ENCODE assay signal across 8 cellular contexts in genomic region chr14:77498120-77498979, GRCh38. TPM values are rescaled to one million over a fixed set of nuclear protein-coding genes. Genes with fewer than 3 reads are reported as not detected.
DNase-seq lines count a peak whose midpoint lies in the region; ATAC-seq, FAIRE-seq and TF ChIP-seq lines count a peak whose summit lies in the region.

Gene ISM2, minus strand, starts transcription at chr14:77498816. Its CDS starts 23 bp downstream, at chr14:77498793.

- ATAC-seq in HG03565 (IDR thresholded peaks at IDR 0.05; ENCODE audit: unreplicated experiment) (peak; percentile 56), left colon (peak; percentile 66)

- H3K36me3 ChIP-seq in BE2C (no peaks in the 10 kb centered on the region), bronchial epithelial cell (ENCODE audit: control insufficient read depth, insufficient read depth, low read length) (no peaks in the 10 kb centered on the region)

- DNase-seq in BE2C (peak; percentile 53), GM19240 (ENCODE audit: insufficient read length, low spot score) (peak; percentile 37), T-helper 2 cell (peak in 3 of 5 experiments; percentile 10 to 54 (median 16)), bronchial epithelial cell (ENCODE audit: low read depth) (no peak), left colon (peak in 1 of 2 donors; percentile 55), HCEC 1CT (no peak)
- DNase-seq in stimulated activated CD4-positive, alpha-beta T cell treated with anti-CD3 and anti-CD28 coated beads, Interleukin-2, amount 100 ng/mL, for 4 hours (ENCODE audit: low read depth), result peak; percentile 26

- intact Hi-C loops in left colon (cut with DNase I, micrococcal nuclease), result no loop called here

- H3K9me3 ChIP-seq in BE2C, result no peaks in the 10 kb centered on the region

- no peak for FAIRE-seq in bronchial epithelial cell (lab: Jason Lieb, UNC)

- H3K4me3 ChIP-seq in BE2C (ENCODE audit: low read depth, low read length) (peak within 1 kb of the TSS; percentile 34), bronchial epithelial cell (ENCODE audit: low read depth, low read length) (peak within 1 kb of the TSS; percentile 41)

- TF ChIP-seq CTCF in BE2C (IDR thresholded peaks at IDR 0.05; ENCODE audit: low read depth, low read length) (no peak), bronchial epithelial cell (IDR thresholded peaks at IDR 0.05; ENCODE audit: insufficient read depth, low read length, severe bottlenecking) (no peak)

- no peaks in the 10 kb centered on the region for H3K4me1 ChIP-seq in BE2C

- H3K27me3 ChIP-seq in BE2C (peaks cover 22% of the 10 kb centered on the region), bronchial epithelial cell (ENCODE audit: control insufficient read depth, insufficient read depth, low read length) (peaks cover 13% of the 10 kb centered on the region)

RNA-seq across cellular contexts. Expression of gene ISM2, which starts in this region (rescaled TPM):
- not detected for polyA plus RNA-seq in BE2C (2012; ENCODE audit: insufficient read depth, insufficient read length, low read depth)
- not detected in 2 replicates for total RNA-seq in bronchial epithelial cell
- under 1 TPM in 1 of 2 donors, not detected in 1; 0.14 TPM for total RNA-seq in left colon

Comparison
In these comparisons a context has a peak if more than half of its experiments do, and no peak if none do; other contexts are left out.
1. Peak in ATAC-seq in left colon; RNA of the gene not detected or under 1 TPM.
2. DNase-seq: peak in BE2C (single experiment), GM19240 (single experiment), T-helper 2 cell (3 of 5) and stimulated activated CD4-positive, alpha-beta T cell treated with anti-CD3 and anti-CD28 coated beads, Interleukin-2, amount 100 ng/mL, for 4 hours (single experiment); none in bronchial epithelial cell (single experiment) and HCEC 1CT (single experiment).